Comparison of ENCODE assay signal across 1 cellular context in genomic region chr13:48411281-48412099, GRCh38.
TF ChIP-seq lines count a peak whose summit lies in the region.

No MANE protein-coding gene starts in this region.

TF ChIP-seq in HepG2, 621 proteins besides CTCF, POLR2A, EP300 and RAD21 (continued from another document):
- no peak for TF ChIP-seq ZNF691 (CRISPR knock-in tag; IDR thresholded peaks at IDR 0.05; ENCODE audit: borderline replicate concordance, low read depth)
- TF ChIP-seq AHDC1 (CRISPR knock-in tag; IDR thresholded peaks at IDR 0.05; ENCODE audit: borderline replicate concordance): no peak
